16 cellular contexts compared by ENCODE assay signal in the genomic region with DNA sequence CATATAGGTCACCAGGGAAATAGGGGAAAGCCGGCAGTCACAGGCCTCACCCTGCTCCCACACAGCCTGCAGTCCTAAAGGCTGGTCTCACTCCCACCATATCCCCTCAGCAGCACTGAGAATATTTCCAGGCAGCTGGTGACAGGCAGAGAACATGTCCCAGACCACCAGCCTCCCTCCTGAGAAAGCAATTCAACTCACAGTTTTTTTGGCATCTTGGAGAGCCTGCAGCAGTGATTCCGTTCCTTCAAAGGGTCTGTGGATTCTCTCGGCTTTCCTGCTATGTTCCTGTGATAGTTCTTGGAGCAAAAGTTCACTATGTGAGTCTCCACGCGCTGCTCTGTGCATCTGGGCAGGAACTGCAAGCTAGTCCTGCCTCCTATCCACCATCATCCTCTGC.
"Had no signal": no experiment of that assay in that cellular context is flagged by ENCODE, and none has a peak within 500 bp of the region (broad histone marks: within the 10 kb centered on the region; RNA-seq: fewer than 3 reads in every experiment).

No MANE protein-coding gene starts in this region.

- H3K4me1 ChIP-seq: lower lobe of right lung, uterus had no signal

- H3K4me3 ChIP-seq: esophagus squamous epithelium, lower lobe of right lung, ovary, uterus had no signal

- H3K27ac ChIP-seq: lower lobe of right lung, ovary, uterus, VCaP had no signal

- ATAC-seq: activated T-cell treated with anti-CD3 and anti-CD28 coated beads, Interleukin-2, amount 50 U/mL, for 72 hours; lower lobe of right lung; stimulated activated naive B cell treated with anti-CD40 and anti-IgM and Interleukin-4, amounts not matched to agents 10 μg/mL and 1 μg/mL and 100 μg/mL, for 72 hours had no signal

- DNase-seq: activated CD4-positive, alpha-beta T cell treated with anti-CD3 and anti-CD28 coated beads for 1 hour; activated effector memory CD4-positive, alpha-beta T cell treated with anti-CD3 and anti-CD28 coated beads, Interleukin-2, amount 50 U/mL, for 16 hours; activated naive CD4-positive, alpha-beta T cell treated with anti-CD3 and anti-CD28 coated beads, Interleukin-2, amount 50 U/mL, for 16 hours; activated T-cell treated with anti-CD3 and anti-CD28 coated beads, Interleukin-2, amount 50 U/mL, for 72 hours; aorta; dermis blood vessel endothelial cell; effector memory CD4-positive, alpha-beta T cell; esophagus squamous epithelium; left cardiac atrium; lower lobe of right lung; midbrain; ovary; stimulated activated naive B cell treated with anti-CD40 and anti-IgM and Interleukin-4, amounts not matched to agents 10 μg/mL and 1 μg/mL and 100 μg/mL, for 72 hours; T-helper 2 cell; uterus had no signal

- H3K9me3 ChIP-seq: esophagus squamous epithelium, lower lobe of right lung, ovary, uterus had no signal

- H3K36me3 ChIP-seq: esophagus squamous epithelium, lower lobe of right lung, ovary, uterus had no signal

- H3K27me3 ChIP-seq: esophagus squamous epithelium, ovary, uterus had no signal
